Comparison of ENCODE assay signal across 8 cellular contexts in genomic region chr20:47274449-47275108, GRCh38.
A peak's percentile ranks its signal among the peaks of the same experiment; 100 is the strongest.
DNase-seq lines count a peak whose midpoint lies in the region; ATAC-seq and TF ChIP-seq lines count a peak whose summit lies in the region.

No MANE protein-coding gene starts in this region.

- H3K4me1 Mint-ChIP-seq in Calu3 (ENCODE audit: low read depth, unreplicated experiment), result peaks cover 57% of the 10 kb centered on the region
- H3K4me1 Mint-ChIP-seq in activated naive CD4-positive, alpha-beta T cell treated with anti-CD3 and anti-CD28 coated beads, Interleukin-2, amount 10 ng/mL, durations not matched to agents 7 days and 5 days, result peaks cover 24% of the 10 kb centered on the region

- H3K36me3 Mint-ChIP-seq in Calu3 (ENCODE audit: insufficient read depth, unreplicated experiment), result peaks cover 74% of the 10 kb centered on the region
- peaks cover 45% of the 10 kb centered on the region for H3K36me3 Mint-ChIP-seq in activated naive CD4-positive, alpha-beta T cell treated with anti-CD3 and anti-CD28 coated beads, Interleukin-2, amount 10 ng/mL, durations not matched to agents 7 days and 5 days

- H3K4me1 ChIP-seq in skeletal muscle tissue (ENCODE audit: control insufficient read depth in 3 of 3, insufficient read depth in 3 of 3, low read length in 3 of 3), result peaks cover 14 to 22% (median 16%) of the 10 kb centered on the region in 3 donors

- CTCF ChIA-PET in Calu3 (lab: Charles Lee), result interaction anchor here (0.6 to 6.3 kb wide), 26 partner anchors 8 to 528 kb away, joined by 3 to 346 read pairs (median 5); partner anchors contain the start of gene ZMYND8
- CTCF ChIA-PET in activated naive CD4-positive, alpha-beta T cell treated with anti-CD3 and anti-CD28 coated beads, Interleukin-2, amount 10 ng/mL, durations not matched to agents 7 days and 5 days (lab: Charles Lee), result interaction anchor here (0.9 to 6.7 kb wide), 15 partner anchors 11 to 346 kb away, joined by 3 to 403 read pairs (median 5); no protein-coding TSS in a partner anchor

- H3K9ac ChIP-seq in skeletal muscle tissue (ENCODE audit: low read depth in 1 of 3, low read length in 3 of 3), result peak overlapping the region in 1 of 3 donors; percentile 34

- no peak overlapping the region for H3K4me3 Mint-ChIP-seq in Calu3 (ENCODE audit: low read depth, unreplicated experiment)
- no peak overlapping the region for H3K4me3 Mint-ChIP-seq in activated naive CD4-positive, alpha-beta T cell treated with anti-CD3 and anti-CD28 coated beads, Interleukin-2, amount 10 ng/mL, durations not matched to agents 7 days and 5 days

- no peaks in the 10 kb centered on the region for H3K27me3 ChIP-seq in skeletal muscle tissue (ENCODE audit: control insufficient read depth in 3 of 3, insufficient read depth in 3 of 3, low read length in 3 of 3)

- intact Hi-C loops in Calu3 (cut with micrococcal nuclease; ENCODE audit: unreplicated experiment) (loop anchor here (1.0 to 2.0 kb wide), 2 partner anchors 44 to 86 kb away; no protein-coding TSS in a partner anchor), Right ventricle myocardium superior (cut with DNase I) (loop anchor here (2.0 to 10.0 kb wide), 3 partner anchors 77 to 350 kb away; no protein-coding TSS in a partner anchor)

- peak overlapping the region; percentile 90 for H3K27ac Mint-ChIP-seq in Calu3 (ENCODE audit: unreplicated experiment)
- H3K27ac Mint-ChIP-seq in activated naive CD4-positive, alpha-beta T cell treated with anti-CD3 and anti-CD28 coated beads, Interleukin-2, amount 10 ng/mL, durations not matched to agents 7 days and 5 days, result peak overlapping the region; percentile 82

- H3K4me3 ChIP-seq in skeletal muscle tissue (ENCODE audit: low read length in 3 of 3), result no peak overlapping the region

- peak; percentile 78 for ATAC-seq in GM21447 (IDR thresholded peaks at IDR 0.05; ENCODE audit: unreplicated experiment)
- ATAC-seq in Right ventricle myocardium superior (ENCODE audit: poor library complexity), result peak; percentile 22

- H3K27me3 Mint-ChIP-seq in Calu3 (ENCODE audit: unreplicated experiment), result no peaks in the 10 kb centered on the region
- H3K27me3 Mint-ChIP-seq in activated naive CD4-positive, alpha-beta T cell treated with anti-CD3 and anti-CD28 coated beads, Interleukin-2, amount 10 ng/mL, durations not matched to agents 7 days and 5 days, result no peaks in the 10 kb centered on the region

- no peaks in the 10 kb centered on the region for H3K9me3 ChIP-seq in skeletal muscle tissue (ENCODE audit: control insufficient read depth in 3 of 3, low read length in 3 of 3)

- DNase-seq in Calu3, result peak; percentile 48
- peak; percentile 66 for DNase-seq in HuH-7.5 (ENCODE audit: low spot score)
- DNase-seq in activated naive CD4-positive, alpha-beta T cell treated with anti-CD3 and anti-CD28 coated beads, Interleukin-2, amount 10 ng/mL, durations not matched to agents 7 days and 5 days, result no peak
- DNase-seq in Right ventricle myocardium superior, result no peak
- DNase-seq in NCI-H2081 (lab: John Stamatoyannopoulos, UW), result no peak
- DNase-seq in effector CD8-positive, alpha-beta T cell (lab: John Stamatoyannopoulos, UW), result no peak

- H3K27ac ChIP-seq in skeletal muscle tissue (ENCODE audit: low read depth, low read length), result peak overlapping the region; percentile 73

- BruUV-seq in Calu3 (replicated peaks; lab: Mats Ljungman, UMichigan), result TSS peak; percentile 72

- H3K9me3 Mint-ChIP-seq in Calu3 (ENCODE audit: low read depth, unreplicated experiment), result no peaks in the 10 kb centered on the region
- H3K9me3 Mint-ChIP-seq in activated naive CD4-positive, alpha-beta T cell treated with anti-CD3 and anti-CD28 coated beads, Interleukin-2, amount 10 ng/mL, durations not matched to agents 7 days and 5 days, result no peaks in the 10 kb centered on the region

- H3K36me3 ChIP-seq in skeletal muscle tissue (ENCODE audit: control insufficient read depth in 3 of 3, insufficient read depth in 3 of 3, low read length in 3 of 3), result peaks cover 10 to 15% (median 13%) of the 10 kb centered on the region in 3 donors

- no peak for TF ChIP-seq CTCF in Calu3 (IDR thresholded peaks at IDR 0.05; ENCODE audit: unreplicated experiment)

Comparison
In these comparisons a context has a peak if more than half of its experiments do, and no peak if none do; other contexts are left out.
1. DNase-seq: peak in Calu3 (single experiment) and HuH-7.5 (single experiment); none in activated naive CD4-positive, alpha-beta T cell treated with anti-CD3 and anti-CD28 coated beads, Interleukin-2, amount 10 ng/mL, durations not matched to agents 7 days and 5 days (single experiment), Right ventricle myocardium superior (single experiment), NCI-H2081 (0 of 2) and effector CD8-positive, alpha-beta T cell (single experiment).